8 cellular contexts compared by ENCODE assay signal in genomic region chr18:13612111-13612997, GRCh38.
DNase-seq lines count a peak whose midpoint lies in the region; ATAC-seq, FAIRE-seq and TF ChIP-seq lines count a peak whose summit lies in the region.

No MANE protein-coding gene starts in this region.

- H3K27me3 Mint-ChIP-seq in T-helper 17 cell (no peaks in the 10 kb centered on the region), astrocyte (ENCODE audit: low read depth, unreplicated experiment) (peaks cover 12% of the 10 kb centered on the region)

- peak overlapping the region; percentile 94 for H3K4me3 Mint-ChIP-seq in T-helper 17 cell
- H3K4me3 Mint-ChIP-seq in astrocyte (ENCODE audit: unreplicated experiment) = no peak overlapping the region

- no peak overlapping the region for H3K27ac ChIP-seq in astrocyte (ENCODE audit: low read depth, low read length)

- TF ChIP-seq CTCF in astrocyte (IDR thresholded peaks at IDR 0.05; ENCODE audit: insufficient read depth, low read depth, low read length) = no peak

- no peaks in the 10 kb centered on the region for H3K36me3 ChIP-seq in astrocyte (ENCODE audit: insufficient read depth, low read length)

- peak overlapping the region; percentile 85 for H3K4me2 ChIP-seq in astrocyte (ENCODE audit: low read length)

- peak overlapping the region; percentile 25 for H3K4me3 ChIP-seq in astrocyte (ENCODE audit: insufficient read depth, low read depth, low read length)

- peak; percentile 60 for ATAC-seq in GM19035 (IDR thresholded peaks at IDR 0.05; ENCODE audit: unreplicated experiment)
- ATAC-seq in HG03097 (IDR thresholded peaks at IDR 0.05; ENCODE audit: low FRiP score, unreplicated experiment) = peak; percentile 68
- peak; percentile 67 for ATAC-seq in T-helper 17 cell

- peaks cover 7% of the 10 kb centered on the region for H4K20me1 ChIP-seq in astrocyte (ENCODE audit: insufficient read depth, low read length)

- peak overlapping the region; percentile 72 for H3K9ac ChIP-seq in astrocyte (ENCODE audit: low read length)

- H3K9me3 ChIP-seq in T-helper 17 cell (ENCODE audit: control insufficient read depth, low read length, poor library complexity, severe bottlenecking) = no peaks in the 10 kb centered on the region
- H3K9me3 ChIP-seq in astrocyte (ENCODE audit: insufficient read depth, low read depth, low read length) = no peaks in the 10 kb centered on the region

- DNase-seq in T-helper 17 cell (peak; percentile 39 to 66 (median 55)), astrocyte (ENCODE audit: low read depth) (no peak), midbrain (lab: John Stamatoyannopoulos, UW) (peak; percentile 70), NCI-H446 treated with DMSO at 0.1 percent for 48 hours (lab: John Stamatoyannopoulos, UW) (no peak), AG08395 (ENCODE audit: low spot score) (no peak)
- DNase-seq in stimulated activated CD8-positive, alpha-beta memory T cell treated with anti-CD3 and anti-CD28 coated beads, Interleukin-7, amount 100 ng/mL, for 24 hours (ENCODE audit: low read depth) = peak; percentile 35

- H3K4me1 Mint-ChIP-seq in T-helper 17 cell (peaks cover 67% of the 10 kb centered on the region), astrocyte (ENCODE audit: low read depth, unreplicated experiment) (peaks cover 46% of the 10 kb centered on the region)

- no peaks in the 10 kb centered on the region for H3K36me3 Mint-ChIP-seq in T-helper 17 cell (ENCODE audit: low read depth)
- H3K36me3 Mint-ChIP-seq in astrocyte (ENCODE audit: low read depth, unreplicated experiment) = peaks cover 10% of the 10 kb centered on the region

- peak overlapping the region; percentile 67 for H2AFZ ChIP-seq in astrocyte (ENCODE audit: low read depth, low read length)

- peaks cover 15% of the 10 kb centered on the region for H3K27me3 ChIP-seq in astrocyte (ENCODE audit: insufficient read depth, low read length)

- H3K27ac Mint-ChIP-seq in T-helper 17 cell (peak overlapping the region; percentile 99), astrocyte (ENCODE audit: unreplicated experiment) (no peak overlapping the region)

- H3K9me3 Mint-ChIP-seq in astrocyte (ENCODE audit: unreplicated experiment) = peaks cover 4% of the 10 kb centered on the region

- H3K79me2 ChIP-seq in astrocyte (ENCODE audit: insufficient read depth, low read length) = no peaks in the 10 kb centered on the region

- peaks cover 15% of the 10 kb centered on the region for H3K4me1 ChIP-seq in astrocyte (ENCODE audit: insufficient read depth, low read length)

- FAIRE-seq in astrocyte (lab: Jason Lieb, UNC) = no peak

Comparison
In these comparisons a context has a peak if more than half of its experiments do, and no peak if none do; other contexts are left out.
1. DNase-seq: peak in T-helper 17 cell (3 of 3), midbrain (single experiment) and stimulated activated CD8-positive, alpha-beta memory T cell treated with anti-CD3 and anti-CD28 coated beads, Interleukin-7, amount 100 ng/mL, for 24 hours (single experiment); none in astrocyte (single experiment), NCI-H446 treated with DMSO at 0.1 percent for 48 hours (single experiment) and AG08395 (single experiment).
2. Peak in every context shown above with its lines, with median percentiles within 50 percentile points of each other: ATAC-seq.